ENCODE assay signal across 1 cellular context in genomic region chr1:15526490-15527339, GRCh38.
TF ChIP-seq lines count a peak whose summit lies in the region.

Gene DNAJC16, plus strand, starts transcription at chr1:15526848. Its CDS starts 2,258 bp downstream, at chr1:15529106.

TF ChIP-seq in K562, 482 proteins besides CTCF, POLR2A, EP300 and RAD21 (continued from another document):
- TF ChIP-seq MITF (IDR thresholded peaks at IDR 0.05) (peak; percentile 97), ZNF124 (CRISPR knock-in tag; IDR thresholded peaks at IDR 0.05) (no peak), RB1 (IDR thresholded peaks at IDR 0.05; ENCODE audit: low read depth) (peak; percentile 59; the same call in 1 of the 2 replicates), JUN (IDR thresholded peaks at IDR 0.05; ENCODE audit: borderline replicate concordance, low read depth, low read length) (peak; percentile 53; the same call in 1 of the 2 replicates), JUN (CRISPR knock-in tag; IDR thresholded peaks at IDR 0.05; ENCODE audit: borderline replicate concordance) (peak; percentile 44; the same call in 1 of the 2 replicates), TBL1XR1 (IDR thresholded peaks at IDR 0.05; ENCODE audit: low read length in 2 of 2) (peak; percentile 30 to 31; a peak in 1 of 4 replicates), ZNF24 (IDR thresholded peaks at IDR 0.05) (peak; percentile 33; the same call in 1 of the 2 replicates)
